8 cellular contexts compared by ENCODE assay signal in genomic region chr10:52488606-52489485, GRCh38.
DNase-seq lines count a peak whose midpoint lies in the region; ATAC-seq and TF ChIP-seq lines count a peak whose summit lies in the region.

No MANE protein-coding gene starts in this region.

- no peak for DNase-seq in heart left ventricle
- DNase-seq in cardiac septum (ENCODE audit: low spot score): no peak
- DNase-seq in RWPE1 (ENCODE audit: low spot score): peak; percentile 25
- peak; percentile 12 to 48 for DNase-seq in foreskin keratinocyte
- DNase-seq in smooth muscle cell (lab: John Stamatoyannopoulos, UW; ENCODE audit: unreplicated experiment): no peak
- DNase-seq in UCSD-AML1 (lab: John Stamatoyannopoulos, UW; ENCODE audit: unreplicated experiment): no peak
- no peak for DNase-seq in left colon
- no peak for DNase-seq in stimulated activated CD4-positive, alpha-beta T cell treated with anti-CD3 and anti-CD28 coated beads, Interleukin-12 subunit alpha, Interleukin-12 subunit beta, amount 100 ng/mL, for 4 hours

- H3K36me3 ChIP-seq in heart left ventricle: no peaks in the 10 kb centered on the region
- no peaks in the 10 kb centered on the region for H3K36me3 ChIP-seq in smooth muscle cell (ENCODE audit: low read depth)

- no peaks in the 10 kb centered on the region for H4K20me1 ChIP-seq in smooth muscle cell (ENCODE audit: low read depth)

- CTCF ChIA-PET in RWPE1 (lab: Yijun Ruan, JAX): interaction anchor here (0.6 to 2.3 kb wide), 12 partner anchors 28 to 1749 kb away, joined by 3 to 22 read pairs (median 3); partner anchors contain the start of gene DKK1

- H3K4me3 ChIP-seq in heart left ventricle: no peak overlapping the region
- H3K4me3 ChIP-seq in smooth muscle cell: no peak overlapping the region

- H3K9me3 ChIP-seq in heart left ventricle (no peaks in the 10 kb centered on the region), smooth muscle cell (replicated peaks; ENCODE audit: low read depth) (no peaks in the 10 kb centered on the region)

- intact Hi-C loops in heart left ventricle (cut with DNase I) (loop anchor here (1.0 to 10.0 kb wide), 4 partner anchors 180 to 1504 kb away; no protein-coding TSS in a partner anchor), cardiac septum (cut with DNase I) (loop anchor here (2.0 kb wide), 1 partner anchor 178 kb away; no protein-coding TSS in a partner anchor), left colon (cut with DNase I, micrococcal nuclease) (loop anchor here in 1 of 2 donors (10.0 kb wide), 1 partner anchor 184 kb away; no protein-coding TSS in a partner anchor)

- H3K27ac ChIP-seq in heart left ventricle (no peak overlapping the region), RWPE1 (no peak overlapping the region), foreskin keratinocyte (peak overlapping the region; percentile 90), smooth muscle cell (ENCODE audit: low read depth) (no peak overlapping the region)

- no peaks in the 10 kb centered on the region for H3K79me2 ChIP-seq in smooth muscle cell (ENCODE audit: low read depth)

- TF ChIP-seq CTCF in heart left ventricle (IDR thresholded peaks at IDR 0.05) (peak; percentile 26 to 69 (median 54)), RWPE1 (conservative IDR thresholded peaks at IDR 0.05; ENCODE audit: low read depth) (peak; percentile 64), foreskin keratinocyte (conservative IDR thresholded peaks at IDR 0.05) (peak; percentile 82), smooth muscle cell (IDR thresholded peaks at IDR 0.05; ENCODE audit: borderline replicate concordance, insufficient read depth, poor library complexity, severe bottlenecking) (peak; percentile 67)

- 51 to 66% (median 60%) methylated on average over 3 of the region's 3 CpGs for WGBS in heart left ventricle, 4 donors
- WGBS in smooth muscle cell (ENCODE audit: low lambda C conversion rate): 66% methylated on average over 3 of the region's 3 CpGs

- no peaks in the 10 kb centered on the region for H3K27me3 ChIP-seq in heart left ventricle
- no peaks in the 10 kb centered on the region for H3K27me3 ChIP-seq in foreskin keratinocyte
- H3K27me3 ChIP-seq in smooth muscle cell (ENCODE audit: low read depth): no peaks in the 10 kb centered on the region

- POLR2A ChIA-PET in RWPE1 (lab: Yijun Ruan, JAX; ENCODE audit: low non-redundant PET): interaction anchor here (1.1 kb wide), 1 partner anchor 173 kb away, joined by 3 read pairs; no protein-coding TSS in a partner anchor

- H3K4me1 ChIP-seq in heart left ventricle (no peaks in the 10 kb centered on the region), foreskin keratinocyte (peaks cover 26% of the 10 kb centered on the region), smooth muscle cell (ENCODE audit: low read depth) (peaks cover 5% of the 10 kb centered on the region)

- no peak overlapping the region for H3K9ac ChIP-seq in smooth muscle cell (ENCODE audit: low read depth)

- no peak overlapping the region for H3K4me2 ChIP-seq in smooth muscle cell

- no peak for TF ChIP-seq POLR2A in heart left ventricle (IDR thresholded peaks at IDR 0.05)

- peak overlapping the region; percentile 70 for H2AFZ ChIP-seq in smooth muscle cell (ENCODE audit: low read depth)

- no peaks in the 10 kb centered on the region for H3F3A ChIP-seq in smooth muscle cell (ENCODE audit: low read depth)

- ATAC-seq in heart left ventricle (no peak), foreskin keratinocyte (no peak), left colon (no peak)

Comparison
In these comparisons a context has a peak if more than half of its experiments do, and no peak if none do; other contexts are left out.
1. DNase-seq: peak in RWPE1 (single experiment) and foreskin keratinocyte (2 of 2); none in heart left ventricle (0 of 5), cardiac septum (single experiment), smooth muscle cell (single experiment), UCSD-AML1 (single experiment), left colon (0 of 2) and stimulated activated CD4-positive, alpha-beta T cell treated with anti-CD3 and anti-CD28 coated beads, Interleukin-12 subunit alpha, Interleukin-12 subunit beta, amount 100 ng/mL, for 4 hours (single experiment).
2. Peak in every context shown above with its lines, with median percentiles within 50 percentile points of each other: CTCF ChIP-seq.